37 cellular contexts compared by ENCODE assay signal in the genomic region with DNA sequence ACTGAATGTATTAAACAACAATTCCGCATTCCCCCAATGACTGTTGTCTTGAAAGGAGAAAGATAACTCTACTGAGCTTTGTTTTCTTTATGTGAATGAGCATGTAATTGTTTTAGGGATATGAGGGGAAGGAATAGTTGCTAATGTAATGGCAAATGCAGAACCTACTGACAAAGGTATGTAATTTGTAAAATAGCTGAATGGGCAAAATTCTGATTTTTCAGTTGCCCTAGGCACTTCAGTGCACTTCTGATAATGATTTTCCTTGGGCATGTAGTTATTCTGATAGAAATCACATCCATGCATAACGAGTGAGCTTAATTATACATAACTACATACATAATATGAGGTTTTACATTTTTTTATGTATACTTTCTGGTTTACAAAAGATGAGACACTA.
"Had no signal": no experiment of that assay in that cellular context is flagged by ENCODE, and none has a peak within 500 bp of the region (broad histone marks: within the 10 kb centered on the region; RNA-seq: fewer than 3 reads in every experiment).

No MANE protein-coding gene starts in this region.

- H3K27me3 Mint-ChIP-seq: activated B cell treated with CpG ODN at 0.5 μM for 24 hours; activated CD4-positive, alpha-beta memory T cell treated with anti-CD3 and anti-CD28 coated beads for 36 hours; activated CD4-positive, alpha-beta T cell treated with anti-CD3 and anti-CD28 coated beads, Interleukin-2, amount 10 ng/mL, durations not matched to agents 24 days and 14 days; activated CD8-positive, alpha-beta T cell treated with anti-CD3 and anti-CD28 coated beads for 36 hours; activated naive CD4-positive, alpha-beta T cell treated with anti-CD3 and anti-CD28 coated beads, Interleukin-2, amount 50 U/mL, for 24 hours; activated naive CD8-positive, alpha-beta T cell; activated naive CD8-positive, alpha-beta T cell treated with anti-CD3 and anti-CD28 coated beads, Interleukin-2, amount 10 ng/mL, durations not matched to agents 7 days and 5 days; activated naive CD8-positive, alpha-beta T cell treated with anti-CD3 and anti-CD28 coated beads, Interleukin-2, amount 50 U/mL, for 24 hours; brain; central memory CD8-positive, alpha-beta T cell had no signal

- H3K36me3 ChIP-seq: ascending aorta, cardiac muscle cell had no signal

- H3K4me3 ChIP-seq: ascending aorta, cardiac muscle cell had no signal

- H3K36me3 Mint-ChIP-seq: activated naive CD4-positive, alpha-beta T cell treated with anti-CD3 and anti-CD28 coated beads, Interleukin-2, amount 10 ng/mL, durations not matched to agents 7 days and 5 days had no signal

- DNase-seq: activated B cell treated with CpG ODN at 0.5 μM for 24 hours; activated CD4-positive, alpha-beta memory T cell treated with anti-CD3 and anti-CD28 coated beads for 36 hours; activated CD4-positive, alpha-beta T cell treated with anti-CD3 and anti-CD28 coated beads for 4 hours; activated CD4-positive, alpha-beta T cell treated with anti-CD3 and anti-CD28 coated beads, Interleukin-2, amount 10 ng/mL, durations not matched to agents 24 days and 14 days; activated CD4-positive, alpha-beta T cell treated with anti-CD3 and anti-CD28 coated beads, Interleukin-2, amount 50 U/mL, for 1 hour; activated CD4-positive, alpha-beta T cell treated with anti-CD3 and anti-CD28 coated beads, Interleukin-2, amount 50 U/mL, for 4 hours; activated CD4-positive, CD25-positive, alpha-beta regulatory T cell treated with anti-CD3 and anti-CD28 coated beads, Interleukin-2, amount 50 U/mL, for 72 hours; activated CD8-positive, alpha-beta memory T cell treated with anti-CD3 and anti-CD28 coated beads, Interleukin-2, amount 50 U/mL, for 4 hours; activated CD8-positive, alpha-beta T cell treated with anti-CD3 and anti-CD28 coated beads for 36 hours; activated effector memory CD4-positive, alpha-beta T cell treated with Interleukin-2 at 50 U/mL for 16 hours; activated gamma-delta T cell; activated naive CD4-positive, alpha-beta T cell treated with anti-CD3 and anti-CD28 coated beads, Interleukin-2, amount 10 ng/mL, durations not matched to agents 7 days and 5 days; activated naive CD4-positive, alpha-beta T cell treated with Interleukin-2 at 50 U/mL for 16 hours; activated naive CD8-positive, alpha-beta T cell treated with anti-CD3 and anti-CD28 coated beads, Interleukin-2, amount 10 ng/mL, durations not matched to agents 7 days and 5 days; activated naive CD8-positive, alpha-beta T cell treated with anti-CD3 and anti-CD28 coated beads, Interleukin-2, amount 50 U/mL, for 24 hours; activated T-cell treated with anti-CD3 and anti-CD28 coated beads for 4 hours; activated T-cell treated with anti-CD3 and anti-CD28 coated beads, Interleukin-2, amount 50 U/mL, for 1 hour; activated T-cell treated with anti-CD3 and anti-CD28 coated beads, Interleukin-2, amount 50 U/mL, for 4 hours; amygdala; anterior cingulate cortex; caudate nucleus; cerebellar nuclear complex; T-helper 1 cell; T-helper 2 cell; T-helper 9 cell had no signal

- ATAC-seq: activated CD8-positive, alpha-beta T cell treated with anti-CD3 and anti-CD28 coated beads for 36 hours; activated naive CD8-positive, alpha-beta T cell treated with anti-CD3 and anti-CD28 coated beads, Interleukin-2, amount 50 U/mL, for 24 hours; activated T-cell treated with anti-CD3 and anti-CD28 coated beads, Interleukin-2, amount 50 U/mL, for 4 hours had no signal

- H3K27ac Mint-ChIP-seq: activated B cell treated with CpG ODN at 0.5 μM for 24 hours; activated CD4-positive, alpha-beta memory T cell treated with anti-CD3 and anti-CD28 coated beads for 36 hours; activated CD4-positive, alpha-beta T cell treated with anti-CD3 and anti-CD28 coated beads, Interleukin-2, amount 10 ng/mL, durations not matched to agents 24 days and 14 days; activated CD8-positive, alpha-beta T cell treated with anti-CD3 and anti-CD28 coated beads for 36 hours; activated naive CD4-positive, alpha-beta T cell treated with anti-CD3 and anti-CD28 coated beads, Interleukin-2, amount 10 ng/mL, durations not matched to agents 7 days and 5 days; activated naive CD4-positive, alpha-beta T cell treated with anti-CD3 and anti-CD28 coated beads, Interleukin-2, amount 50 U/mL, for 24 hours; activated naive CD8-positive, alpha-beta T cell; activated naive CD8-positive, alpha-beta T cell treated with anti-CD3 and anti-CD28 coated beads, Interleukin-2, amount 10 ng/mL, durations not matched to agents 7 days and 5 days; activated naive CD8-positive, alpha-beta T cell treated with anti-CD3 and anti-CD28 coated beads, Interleukin-2, amount 50 U/mL, for 24 hours; activated T-helper 2 cell treated with anti-CD3 and anti-CD28 coated beads, Interferon-gamma antibody, Interleukin-2, Interleukin-4, amounts not matched to agents 10 μg/mL and 5 μg/mL and 100 μg/mL, durations not matched to agents 14 hours and 24 hours and 36 hours; brain; T-helper 1 cell treated with Interleukin-12 subunit alpha and Interleukin-12 subunit beta and Interleukin-4 antibody, amounts not matched to agents 30 μg/mL and 1 μg/mL, for 36 hours; T-helper 2 cell treated with Interferon-gamma antibody and Interleukin-4, amounts not matched to agents 5 μg/mL and 100 μg/mL, for 36 hours had no signal

- H3K27ac ChIP-seq: ascending aorta, cardiac muscle cell, VCaP had no signal

- FAIRE-seq: bronchial epithelial cell, TTC549 had no signal

- H3K27me3 ChIP-seq: ascending aorta, cardiac muscle cell had no signal

- H3K9me3 ChIP-seq: ascending aorta had no signal

- H3K4me3 Mint-ChIP-seq: activated B cell treated with CpG ODN at 0.5 μM for 24 hours; activated CD4-positive, alpha-beta memory T cell treated with anti-CD3 and anti-CD28 coated beads for 36 hours; activated CD4-positive, alpha-beta T cell treated with anti-CD3 and anti-CD28 coated beads, Interleukin-2, amount 10 ng/mL, durations not matched to agents 24 days and 14 days; activated CD8-positive, alpha-beta T cell treated with anti-CD3 and anti-CD28 coated beads for 36 hours; activated naive CD4-positive, alpha-beta T cell treated with anti-CD3 and anti-CD28 coated beads, Interleukin-2, amount 10 ng/mL, durations not matched to agents 7 days and 5 days; activated naive CD4-positive, alpha-beta T cell treated with anti-CD3 and anti-CD28 coated beads, Interleukin-2, amount 50 U/mL, for 24 hours; activated naive CD8-positive, alpha-beta T cell; activated naive CD8-positive, alpha-beta T cell treated with anti-CD3 and anti-CD28 coated beads, Interleukin-2, amount 10 ng/mL, durations not matched to agents 7 days and 5 days; activated naive CD8-positive, alpha-beta T cell treated with anti-CD3 and anti-CD28 coated beads, Interleukin-2, amount 50 U/mL, for 24 hours; activated T-cell treated with anti-CD3 and anti-CD28 coated beads, Interleukin-2, amount 50 U/mL, for 4 hours; brain; central memory CD8-positive, alpha-beta T cell; T-helper 1 cell treated with Interleukin-12 subunit alpha and Interleukin-12 subunit beta and Interleukin-4 antibody, amounts not matched to agents 30 μg/mL and 1 μg/mL, for 36 hours; T-helper 2 cell treated with Interferon-gamma antibody and Interleukin-4, amounts not matched to agents 5 μg/mL and 100 μg/mL, for 36 hours had no signal

- H3K4me1 Mint-ChIP-seq: activated B cell treated with CpG ODN at 0.5 μM for 24 hours; activated CD4-positive, alpha-beta T cell treated with anti-CD3 and anti-CD28 coated beads, Interleukin-2, amount 10 ng/mL, durations not matched to agents 24 days and 14 days; activated naive CD4-positive, alpha-beta T cell treated with anti-CD3 and anti-CD28 coated beads, Interleukin-2, amount 10 ng/mL, durations not matched to agents 7 days and 5 days; activated naive CD4-positive, alpha-beta T cell treated with anti-CD3 and anti-CD28 coated beads, Interleukin-2, amount 50 U/mL, for 24 hours; activated naive CD8-positive, alpha-beta T cell treated with anti-CD3 and anti-CD28 coated beads, Interleukin-2, amount 50 U/mL, for 24 hours; brain; central memory CD8-positive, alpha-beta T cell had no signal

- H3K4me1 ChIP-seq: ascending aorta had no signal

- H3K9me3 Mint-ChIP-seq: activated B cell treated with CpG ODN at 0.5 μM for 24 hours; activated CD4-positive, alpha-beta memory T cell treated with anti-CD3 and anti-CD28 coated beads for 36 hours; activated naive CD4-positive, alpha-beta T cell treated with anti-CD3 and anti-CD28 coated beads, Interleukin-2, amount 10 ng/mL, durations not matched to agents 7 days and 5 days; activated naive CD4-positive, alpha-beta T cell treated with anti-CD3 and anti-CD28 coated beads, Interleukin-2, amount 50 U/mL, for 24 hours; activated naive CD8-positive, alpha-beta T cell treated with anti-CD3 and anti-CD28 coated beads, Interleukin-2, amount 10 ng/mL, durations not matched to agents 7 days and 5 days; activated naive CD8-positive, alpha-beta T cell treated with anti-CD3 and anti-CD28 coated beads, Interleukin-2, amount 50 U/mL, for 24 hours; activated T-cell treated with anti-CD3 and anti-CD28 coated beads, Interleukin-2, amount 50 U/mL, for 4 hours; activated T-helper 2 cell treated with anti-CD3 and anti-CD28 coated beads, Interferon-gamma antibody, Interleukin-2, Interleukin-4, amounts not matched to agents 10 μg/mL and 5 μg/mL and 100 μg/mL, durations not matched to agents 14 hours and 24 hours and 36 hours; central memory CD8-positive, alpha-beta T cell; T-helper 1 cell treated with Interleukin-12 subunit alpha and Interleukin-12 subunit beta and Interleukin-4 antibody, amounts not matched to agents 30 μg/mL and 1 μg/mL, for 36 hours; T-helper 2 cell treated with Interferon-gamma antibody and Interleukin-4, amounts not matched to agents 5 μg/mL and 100 μg/mL, for 36 hours had no signal
